10 cellular contexts compared by ENCODE assay signal in genomic region chrX:38999099-38999498, GRCh38.
"Had no signal": no experiment of that assay in that cellular context is flagged by ENCODE, and none has a peak within 500 bp of the region (broad histone marks: within the 10 kb centered on the region; RNA-seq: fewer than 3 reads in every experiment).

No MANE protein-coding gene starts in this region.

- H3K36me3 ChIP-seq: HAP-1 had no signal

- H3K36me3 Mint-ChIP-seq: IgD-negative memory B cell had no signal

- H3K4me3 ChIP-seq: GM23338, HAP-1 had no signal

- H3K27ac ChIP-seq: HL-60 had no signal

- ATAC-seq: GM23338, HCT116, HepG2 had no signal

- H3K4me1 ChIP-seq: HAP-1 had no signal

- H3K27ac Mint-ChIP-seq: GM23338, HFFc6, IgD-negative memory B cell had no signal

- H3K4me1 Mint-ChIP-seq: GM23338, IgD-negative memory B cell had no signal

- H3K4me3 Mint-ChIP-seq: GM23338, HFFc6, IgD-negative memory B cell had no signal

- DNase-seq: H7, HFFc6, KBM-7 had no signal

- H3K9me3 Mint-ChIP-seq: GM23338, HFFc6 had no signal

- FAIRE-seq: H1, HepG2 had no signal

- H3K9me3 ChIP-seq: HAP-1 had no signal
